In genomic region chr3:50154476-50154839, GRCh38 we compare ENCODE assay signal across 9 cellular contexts. TPM values are rescaled to one million over a fixed set of nuclear protein-coding genes. Genes with fewer than 3 reads are reported as not detected.
DNase-seq lines count a peak whose midpoint lies in the region; ATAC-seq and TF ChIP-seq lines count a peak whose summit lies in the region.
"Had no signal": no experiment of that assay in that cellular context is flagged by ENCODE, and none has a peak within 500 bp of the region (broad histone marks: within the 10 kb centered on the region; RNA-seq: fewer than 3 reads in every experiment).

No MANE protein-coding gene starts in this region.

- H3K4me3 Mint-ChIP-seq in MCF 10A (ENCODE audit: unreplicated experiment): peak overlapping the region; percentile 84

- POLR2A ChIA-PET in AG04450 (lab: Yijun Ruan, JAX): no interaction called here
- POLR2A ChIA-PET in MCF 10A (lab: Yijun Ruan, JAX): interaction anchor here (2.2 kb wide), 1 partner anchor 32 kb away, joined by 6 read pairs; no protein-coding TSS in a partner anchor

- no peaks in the 10 kb centered on the region for H3K36me3 ChIP-seq in mesodermal cell (ENCODE audit: control insufficient read depth, insufficient read depth, low read length)

- H3K27me3 Mint-ChIP-seq in MCF 10A (ENCODE audit: insufficient read depth, unreplicated experiment): no peaks in the 10 kb centered on the region

- H3K27ac ChIP-seq in AG04450 (ENCODE audit: low read depth, low read length) (no peak overlapping the region), mesodermal cell (ENCODE audit: low read depth, low read length, severe bottlenecking) (no peak overlapping the region)

- peaks cover 60% of the 10 kb centered on the region for H3K4me1 Mint-ChIP-seq in MCF 10A (ENCODE audit: insufficient read depth, unreplicated experiment)

- H3K27ac Mint-ChIP-seq in MCF 10A (ENCODE audit: low read depth, unreplicated experiment): no peak overlapping the region

- no peaks in the 10 kb centered on the region for H3K36me3 Mint-ChIP-seq in MCF 10A (ENCODE audit: insufficient read depth, unreplicated experiment)

- H3K9me3 ChIP-seq in AG04450 (ENCODE audit: control insufficient read depth, insufficient read depth, low read length) (no peaks in the 10 kb centered on the region), mesodermal cell (ENCODE audit: control insufficient read depth, low read length) (no peaks in the 10 kb centered on the region)

- peaks cover 6% of the 10 kb centered on the region for H3K27me3 ChIP-seq in AG04450 (ENCODE audit: control insufficient read depth, insufficient read depth, low read length)

- no TSS peak for BruUV-seq in MCF 10A (replicated peaks; lab: Mats Ljungman, UMichigan)

- CTCF ChIA-PET in AG04450 (lab: Charles Lee) (no interaction called here), MCF 10A (lab: Yijun Ruan, JAX) (interaction anchor here (3.8 kb wide), 1 partner anchor 32 kb away, joined by 26 read pairs; no protein-coding TSS in a partner anchor)

- H3K4me3 ChIP-seq in AG04450 (ENCODE audit: low read depth, low read length): peak overlapping the region; percentile 52
- peak overlapping the region; percentile 47 for H3K4me3 ChIP-seq in mesodermal cell (ENCODE audit: extremely low read depth, insufficient read depth, low read length, poor library complexity, severe bottlenecking)

- no peaks in the 10 kb centered on the region for H3K9me3 Mint-ChIP-seq in MCF 10A (ENCODE audit: unreplicated experiment)

- WGBS in mesodermal cell (ENCODE audit: insufficient coverage in 2 of 2), 2 experiments: 4 to 9% methylated on average over 18 to 26 of the region's 34 CpGs

- ATAC-seq in GM19023 (IDR thresholded peaks at IDR 0.05; ENCODE audit: unreplicated experiment): peak; percentile 35
- ATAC-seq in HG03571 (IDR thresholded peaks at IDR 0.05; ENCODE audit: unreplicated experiment): peak; percentile 12

- DNase-seq in AG04450 (ENCODE audit: low read depth, low spot score) (no peak), MCF 10A (ENCODE audit: unreplicated experiment) (no peak), amniotic stem cell (lab: John Stamatoyannopoulos, UW) (no peak), NCI-H128 (lab: John Stamatoyannopoulos, UW; ENCODE audit: unreplicated experiment) (no peak), foreskin melanocyte (no peak)

- TF ChIP-seq CTCF in AG04450 (IDR thresholded peaks at IDR 0.05; ENCODE audit: low read depth, low read length) (peak; percentile 31), MCF 10A (IDR thresholded peaks at IDR 0.05; ENCODE audit: unreplicated experiment) (no peak)

- H3K4me1 ChIP-seq in mesodermal cell (ENCODE audit: control insufficient read depth, insufficient read depth, low read length, poor library complexity, severe bottlenecking): peaks cover 41% of the 10 kb centered on the region

- intact Hi-C loops in MCF 10A (cut with micrococcal nuclease): no loop called here

RNA-seq across cellular contexts. Expression of gene SEMA3F, which starts 0.7 kb away (rescaled TPM):
- polyA plus RNA-seq in AG04450 (2011; rRNA removed): 14.7 and 17.1 TPM in 2 replicates
- polyA minus RNA-seq in AG04450 (2011; rRNA and poly(A)+ RNA removed): 21.5 and 27.8 TPM in 2 replicates
- 34.6 and 51.5 TPM in 2 replicates for total RNA-seq in MCF 10A (2022)
- 36.6 TPM for polyA plus RNA-seq in mesodermal cell (2013, experiment 1 of 2)
- 29.9 TPM for polyA plus RNA-seq in mesodermal cell (2013, experiment 2 of 2)

RNA-seq across cellular contexts. Expression of gene GNAT1, which starts 37.0 kb away (rescaled TPM):
- not detected in 2 replicates for polyA plus RNA-seq in AG04450 (2011; rRNA removed)
- polyA minus RNA-seq in AG04450 (2011; rRNA and poly(A)+ RNA removed): not detected in 2 replicates
- 0.49 TPM in 1 of 2 replicates, not detected in the other for total RNA-seq in MCF 10A (2022)
- polyA plus RNA-seq in mesodermal cell (2013, experiment 1 of 2): not detected
- polyA plus RNA-seq in mesodermal cell (2013, experiment 2 of 2): not detected
- total RNA-seq: glomerular endothelial cell had no signal

RNA-seq across cellular contexts. Expression of gene SLC38A3, which starts 50.6 kb away (rescaled TPM):
- 0.06 and 0.11 TPM in 2 replicates for polyA plus RNA-seq in AG04450 (2011; rRNA removed)
- polyA minus RNA-seq in AG04450 (2011; rRNA and poly(A)+ RNA removed): not detected in 2 replicates
- total RNA-seq in MCF 10A (2022): not detected in 2 replicates
- 2.5 TPM for polyA plus RNA-seq in mesodermal cell (2013, experiment 1 of 2)
- polyA plus RNA-seq in mesodermal cell (2013, experiment 2 of 2): 1.4 TPM
- total RNA-seq: glomerular endothelial cell had no signal
